In the genomic region with DNA sequence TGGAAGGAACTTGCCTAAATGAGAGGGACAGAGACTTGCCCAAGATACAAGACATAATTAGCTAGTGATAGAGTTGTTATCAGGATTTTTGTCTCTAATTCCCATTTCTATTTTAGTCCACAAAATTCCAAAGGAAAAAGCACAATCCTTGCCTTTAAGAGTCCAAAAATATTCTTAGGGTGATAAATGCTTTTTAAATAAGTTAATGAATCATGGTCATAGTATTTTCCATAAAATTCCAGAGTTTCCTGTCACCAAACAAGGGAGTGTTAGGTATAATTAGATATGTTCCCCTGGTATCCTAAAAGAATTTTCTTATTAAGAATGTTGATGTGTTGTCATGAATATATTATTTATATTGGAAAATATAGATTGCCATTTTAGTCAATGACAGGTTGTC, we compare ENCODE assay signal across 22 cellular contexts.
"Had no signal": no experiment of that assay in that cellular context is flagged by ENCODE, and none has a peak within 500 bp of the region (broad histone marks: within the 10 kb centered on the region; RNA-seq: fewer than 3 reads in every experiment).

No MANE protein-coding gene starts in this region.

- H3K9me3 ChIP-seq: body of pancreas, breast epithelium, SJCRH30 had no signal

- FAIRE-seq: TTC549 had no signal

- H3K27me3 ChIP-seq: ascending aorta, body of pancreas, SJCRH30 had no signal

- H3K4me1 ChIP-seq: ascending aorta, breast epithelium had no signal

- H3K4me3 ChIP-seq: ascending aorta, body of pancreas, breast epithelium, SJCRH30, SK-N-MC had no signal

- ATAC-seq: activated CD8-positive, alpha-beta T cell treated with anti-CD3 and anti-CD28 coated beads, Interleukin-2, amount 10 ng/mL, durations not matched to agents 7 days and 5 days; body of pancreas had no signal

- DNase-seq: activated CD4-positive, alpha-beta T cell treated with anti-CD3 and anti-CD28 coated beads, Interleukin-2, amount 10 ng/mL, durations not matched to agents 24 days and 14 days; activated CD4-positive, alpha-beta T cell treated with anti-CD3 and anti-CD28 coated beads, Interleukin-2, amount 50 U/mL, for 48 hours; activated CD8-positive, alpha-beta T cell treated with anti-CD3 and anti-CD28 coated beads, Interleukin-2, amount 10 ng/mL, durations not matched to agents 7 days and 5 days; activated gamma-delta T cell; activated naive CD4-positive, alpha-beta T cell treated with Interleukin-2 at 50 U/mL for 16 hours; activated naive CD8-positive, alpha-beta T cell treated with anti-CD3 and anti-CD28 coated beads, Interleukin-2, amount 10 ng/mL, durations not matched to agents 7 days and 5 days; activated T-cell treated with anti-CD3 and anti-CD28 coated beads, Interleukin-2, amount 50 U/mL, for 24 hours; amygdala; body of pancreas; NCI-H1048; NCI-H1105 treated with DMSO at 0.1 percent for 48 hours; NCI-H1436; NCI-H1694; NCI-H1930; NCI-H345; NCI-H524 treated with DMSO at 0.1 percent for 48 hours; SHP77; SJCRH30 had no signal

- H3K27ac ChIP-seq: body of pancreas, breast epithelium, SJCRH30, SK-N-MC had no signal

- H3K36me3 ChIP-seq: ascending aorta, breast epithelium, SJCRH30 had no signal
